In the genomic region with DNA sequence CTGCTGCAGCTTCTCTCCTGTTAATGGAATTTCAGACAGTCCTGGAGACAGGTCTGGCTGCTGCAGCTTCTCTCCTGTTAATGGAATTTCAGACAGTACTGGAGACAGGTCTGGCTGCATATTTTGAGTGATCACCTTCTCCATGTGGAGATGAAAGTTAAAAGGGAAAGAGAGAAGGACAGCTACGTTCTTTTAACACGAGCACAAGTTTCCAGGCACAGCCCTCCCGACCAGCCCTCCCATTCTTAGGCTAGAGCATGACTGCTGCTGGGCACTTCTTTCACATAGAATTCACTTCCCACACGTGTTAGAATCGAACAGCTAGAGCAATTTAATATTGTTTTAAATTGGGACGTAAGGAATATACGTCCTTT, we compare ENCODE assay signal across 10 cellular contexts.
DNase-seq lines count a peak whose midpoint lies in the region; ATAC-seq and TF ChIP-seq lines count a peak whose summit lies in the region.
"Had no signal": no experiment of that assay in that cellular context is flagged by ENCODE, and none has a peak within 500 bp of the region (broad histone marks: within the 10 kb centered on the region; RNA-seq: fewer than 3 reads in every experiment).

No MANE protein-coding gene starts in this region.

- peak overlapping the region; percentile 42 for H3K9ac ChIP-seq in mucosa of stomach (ENCODE audit: low read length)

- peak overlapping the region; percentile 72 to 76 for H3K27ac ChIP-seq in right atrium auricular region
- H3K27ac ChIP-seq in coronary artery = peak overlapping the region; percentile 77 to 80
- peak overlapping the region; percentile 65 to 93 for H3K27ac ChIP-seq in aorta (ENCODE audit: low read depth in 1 of 2, low read length in 2 of 2)

- 0 to 3% methylated on average over 7 of the region's 7 CpGs for WGBS in aorta, 2 donors

- intact Hi-C loops in Right ventricle myocardium superior (cut with DNase I) (no loop called here), aorta (cut with DNase I) (no loop called here)

- H3K36me3 ChIP-seq in right atrium auricular region (peaks cover 34% of the 10 kb centered on the region), mucosa of stomach (ENCODE audit: control insufficient read depth, insufficient read depth, low read length) (peaks cover 10% of the 10 kb centered on the region), aorta (ENCODE audit: control insufficient read depth in 1 of 2, insufficient read depth in 2 of 2, low read length in 1 of 2) (peaks cover 0 to 9% of the 10 kb centered on the region in 2 donors)

- ATAC-seq in Right ventricle myocardium superior (ENCODE audit: poor library complexity) (no peak), aorta (ENCODE audit: low FRiP score) (no peak)

- TF ChIP-seq CTCF in right atrium auricular region (IDR thresholded peaks at IDR 0.05) (no peak), coronary artery (IDR thresholded peaks at IDR 0.05) (no peak)

- DNase-seq in right atrium auricular region (ENCODE audit: low spot score) = no peak
- no peak for DNase-seq in Right ventricle myocardium superior
- DNase-seq in coronary artery (ENCODE audit: low spot score) = peak; percentile 40
- DNase-seq in aorta = no peak
- DNase-seq in 8988T = no peak
- no peak for DNase-seq in NCI-H1105 (lab: John Stamatoyannopoulos, UW)
- no peak for DNase-seq in stimulated activated CD4-positive, alpha-beta T cell treated with anti-CD3 and anti-CD28 coated beads, Interleukin-15, amount 100 ng/mL, for 24 hours
- DNase-seq: activated gamma-delta T cell; CD4-positive, CD25-positive, alpha-beta regulatory T cell had no signal

- H3K27me3 ChIP-seq in right atrium auricular region (no peaks in the 10 kb centered on the region), mucosa of stomach (ENCODE audit: control insufficient read depth, insufficient read depth, low read length) (no peaks in the 10 kb centered on the region), aorta (ENCODE audit: control insufficient read depth in 1 of 2, insufficient read depth in 2 of 2, low read length in 1 of 2) (no peaks in the 10 kb centered on the region)

- H3K4me1 ChIP-seq in right atrium auricular region = peaks cover 0 to 70% of the 10 kb centered on the region in 2 donors
- H3K4me1 ChIP-seq in mucosa of stomach (ENCODE audit: control insufficient read depth, insufficient read depth, low read length) = peaks cover 8% of the 10 kb centered on the region
- peaks cover 0 to 3% of the 10 kb centered on the region in 2 donors for H3K4me1 ChIP-seq in aorta (ENCODE audit: control insufficient read depth in 1 of 2, insufficient read depth in 2 of 2, low read length in 2 of 2)

- H3K4me3 ChIP-seq in right atrium auricular region = peak overlapping the region in 1 of 2 donors; percentile 14
- H3K4me3 ChIP-seq in coronary artery = peak overlapping the region; percentile 65
- peak overlapping the region; percentile 5 for H3K4me3 ChIP-seq in mucosa of stomach (ENCODE audit: low read length)
- H3K4me3 ChIP-seq in aorta (ENCODE audit: low read length in 2 of 2) = peak overlapping the region; percentile 75 to 89

- no peaks in the 10 kb centered on the region for H3K9me3 ChIP-seq in right atrium auricular region
- H3K9me3 ChIP-seq in mucosa of stomach (ENCODE audit: control insufficient read depth, low read length) = no peaks in the 10 kb centered on the region
- no peaks in the 10 kb centered on the region for H3K9me3 ChIP-seq in aorta (ENCODE audit: control insufficient read depth, low read length)
